In the genomic region with DNA sequence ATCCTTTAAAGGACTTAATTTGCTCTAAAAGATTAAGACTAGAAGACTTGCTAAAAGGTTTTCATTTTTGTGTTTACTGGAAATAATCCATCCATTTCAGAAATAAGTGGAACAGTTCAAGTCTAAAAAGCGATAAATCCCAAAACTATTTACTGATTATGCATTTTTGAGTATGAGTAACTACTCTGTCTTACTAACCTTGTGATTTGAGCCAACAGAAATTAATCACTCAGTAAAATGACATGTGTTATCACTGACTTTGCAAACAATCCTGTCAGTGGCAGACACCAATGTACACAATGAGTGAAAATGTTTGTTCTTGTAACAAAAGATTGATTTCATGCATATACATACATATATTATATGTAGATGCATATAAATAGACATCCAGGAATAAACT, we compare ENCODE assay signal across 14 cellular contexts.
DNase-seq lines count a peak whose midpoint lies in the region; ATAC-seq and TF ChIP-seq lines count a peak whose summit lies in the region.
"Had no signal": no experiment of that assay in that cellular context is flagged by ENCODE, and none has a peak within 500 bp of the region (broad histone marks: within the 10 kb centered on the region; RNA-seq: fewer than 3 reads in every experiment).

No MANE protein-coding gene starts in this region.

- 81 to 82% methylated on average over 1 of the region's 1 CpG for WGBS in thyroid gland, 2 donors

- POLR2A ChIA-PET in activated CD4-positive, alpha-beta memory T cell treated with anti-CD3 and anti-CD28 coated beads for 36 hours (lab: Charles Lee) = no interaction called here

- ATAC-seq in foreskin keratinocyte (peak; percentile 89), GM18505 (IDR thresholded peaks at IDR 0.05; ENCODE audit: unreplicated experiment) (no peak)
- ATAC-seq: activated naive CD4-positive, alpha-beta T cell treated with anti-CD3 and anti-CD28 coated beads, Interleukin-2, amount 50 U/mL, for 72 hours had no signal

- CTCF ChIA-PET in activated CD4-positive, alpha-beta memory T cell treated with anti-CD3 and anti-CD28 coated beads for 36 hours (lab: Charles Lee) = interaction anchor here (1.0 kb wide), 1 partner anchor 36 kb away, joined by 3 read pairs; no protein-coding TSS in a partner anchor

- H3K9ac ChIP-seq in adipocyte (ENCODE audit: low read length) = peak overlapping the region; percentile 13

- DNase-seq in A172 (ENCODE audit: low spot score) = peak; percentile 8
- peak; percentile 6 for DNase-seq in HPDE6-E6E7 (ENCODE audit: extremely low spot score)
- peak; percentile 27 for DNase-seq in adipocyte (ENCODE audit: low read depth)
- peak; percentile 20 to 47 for DNase-seq in foreskin keratinocyte
- no peak for DNase-seq in activated CD4-positive, alpha-beta memory T cell treated with anti-CD3 and anti-CD28 coated beads for 36 hours
- DNase-seq in thyroid gland = no peak
- no peak for DNase-seq in NCI-H345 (lab: John Stamatoyannopoulos, UW)
- DNase-seq: colonic mucosa, foreskin melanocyte, NCI-H526 treated with DMSO at 0.1 percent for 48 hours, occipital lobe, tibial artery had no signal

- no peaks in the 10 kb centered on the region for H3K9me3 Mint-ChIP-seq in activated CD4-positive, alpha-beta memory T cell treated with anti-CD3 and anti-CD28 coated beads for 36 hours
- H3K9me3 Mint-ChIP-seq: activated naive CD4-positive, alpha-beta T cell treated with anti-CD3 and anti-CD28 coated beads, Interleukin-2, amount 50 U/mL, for 72 hours had no signal

- H3K4me1 Mint-ChIP-seq in activated CD4-positive, alpha-beta memory T cell treated with anti-CD3 and anti-CD28 coated beads for 36 hours (ENCODE audit: low read depth) = no peaks in the 10 kb centered on the region

- H3K4me3 ChIP-seq in adipocyte (ENCODE audit: low read length) = peak overlapping the region; percentile 60
- H3K4me3 ChIP-seq in thyroid gland (replicated peaks in 1 of 3) = no peak overlapping the region
- H3K4me3 ChIP-seq: colonic mucosa, tibial artery had no signal

- H3K36me3 ChIP-seq in adipocyte (ENCODE audit: control insufficient read depth, insufficient read depth, low read length, severe bottlenecking) (no peaks in the 10 kb centered on the region), thyroid gland (no peaks in the 10 kb centered on the region)
- H3K36me3 ChIP-seq: colonic mucosa, tibial artery had no signal

- TF ChIP-seq CTCF in foreskin keratinocyte (conservative IDR thresholded peaks at IDR 0.05) (no peak), thyroid gland (IDR thresholded peaks at IDR 0.05) (no peak)

- H3K36me3 Mint-ChIP-seq in activated CD4-positive, alpha-beta memory T cell treated with anti-CD3 and anti-CD28 coated beads for 36 hours = no peaks in the 10 kb centered on the region
- H3K36me3 Mint-ChIP-seq: activated naive CD4-positive, alpha-beta T cell treated with anti-CD3 and anti-CD28 coated beads, Interleukin-2, amount 50 U/mL, for 72 hours had no signal

- H3K27me3 ChIP-seq in adipocyte (replicated peaks; ENCODE audit: control insufficient read depth, insufficient read depth, low read length) (no peaks in the 10 kb centered on the region), foreskin keratinocyte (no peaks in the 10 kb centered on the region), thyroid gland (no peaks in the 10 kb centered on the region)
- H3K27me3 ChIP-seq: colonic mucosa, tibial artery had no signal

- H3K27ac ChIP-seq in foreskin keratinocyte (no peak overlapping the region), thyroid gland (no peak overlapping the region)
- H3K27ac ChIP-seq: colonic mucosa, tibial artery had no signal

- intact Hi-C loops in activated CD4-positive, alpha-beta memory T cell treated with anti-CD3 and anti-CD28 coated beads for 36 hours (cut with micrococcal nuclease) = no loop called here
- intact Hi-C loops in thyroid gland (cut with DNase I) = no loop called here

- H3K27me3 Mint-ChIP-seq in activated CD4-positive, alpha-beta memory T cell treated with anti-CD3 and anti-CD28 coated beads for 36 hours = no peaks in the 10 kb centered on the region

- peaks cover 39% of the 10 kb centered on the region for H3K4me1 ChIP-seq in adipocyte (ENCODE audit: control insufficient read depth, insufficient read depth, low read length)
- H3K4me1 ChIP-seq in foreskin keratinocyte = peaks cover 6% of the 10 kb centered on the region
- peaks cover 0 to 7% of the 10 kb centered on the region in 2 donors for H3K4me1 ChIP-seq in thyroid gland
- H3K4me1 ChIP-seq: colonic mucosa had no signal

- H3K9me3 ChIP-seq in adipocyte (ENCODE audit: control insufficient read depth, low read length) (no peaks in the 10 kb centered on the region), thyroid gland (no peaks in the 10 kb centered on the region)
- H3K9me3 ChIP-seq: colonic mucosa, tibial artery had no signal

- H3K27ac Mint-ChIP-seq in activated CD4-positive, alpha-beta memory T cell treated with anti-CD3 and anti-CD28 coated beads for 36 hours = no peak overlapping the region
- H3K27ac Mint-ChIP-seq: activated naive CD4-positive, alpha-beta T cell treated with anti-CD3 and anti-CD28 coated beads, Interleukin-2, amount 50 U/mL, for 72 hours had no signal

- H3K4me3 Mint-ChIP-seq in activated CD4-positive, alpha-beta memory T cell treated with anti-CD3 and anti-CD28 coated beads for 36 hours = no peak overlapping the region

- TF ChIP-seq POLR2A in GM18505 (IDR thresholded peaks at IDR 0.05; ENCODE audit: borderline replicate concordance, extremely low read depth, insufficient read depth, insufficient read length) (no peak), thyroid gland (IDR thresholded peaks at IDR 0.05) (no peak)

Comparison
In these comparisons a context has a peak if more than half of its experiments do, and no peak if none do; other contexts are left out.
1. DNase-seq: peak in A172 (single experiment), HPDE6-E6E7 (single experiment), adipocyte (single experiment) and foreskin keratinocyte (2 of 2); none in activated CD4-positive, alpha-beta memory T cell treated with anti-CD3 and anti-CD28 coated beads for 36 hours (single experiment), thyroid gland (0 of 2) and NCI-H345 (single experiment).